Comparison of ENCODE assay signal across 19 cellular contexts in genomic region chr11:44767421-44767820, GRCh38. TPM values are rescaled to one million over a fixed set of nuclear protein-coding genes. Genes with fewer than 3 reads are reported as not detected.
DNase-seq lines count a peak whose midpoint lies in the region; ATAC-seq and TF ChIP-seq lines count a peak whose summit lies in the region.
"Had no signal": no experiment of that assay in that cellular context is flagged by ENCODE, and none has a peak within 500 bp of the region (broad histone marks: within the 10 kb centered on the region; RNA-seq: fewer than 3 reads in every experiment).

No MANE protein-coding gene starts in this region.

- no peaks in the 10 kb centered on the region for H3K36me3 Mint-ChIP-seq in activated CD8-positive, alpha-beta T cell treated with anti-CD3 and anti-CD28 coated beads, Interleukin-2, amount 10 ng/mL, durations not matched to agents 7 days and 5 days (ENCODE audit: low read depth)

- no peak overlapping the region for H3K4me3 ChIP-seq in esophagus squamous epithelium
- H3K4me3 ChIP-seq in lung, result no peak overlapping the region
- no peak overlapping the region for H3K4me3 ChIP-seq in uterus
- H3K4me3 ChIP-seq: dorsolateral prefrontal cortex, Peyer's patch, testis had no signal

- H3K27me3 ChIP-seq in esophagus squamous epithelium (no peaks in the 10 kb centered on the region), lung (ENCODE audit: control insufficient read depth, insufficient read depth) (no peaks in the 10 kb centered on the region), uterus (no peaks in the 10 kb centered on the region)
- H3K27me3 ChIP-seq: dorsolateral prefrontal cortex, Peyer's patch, testis had no signal

- no peak for ATAC-seq in lung (ENCODE audit: insufficient read depth, low FRiP score)
- ATAC-seq in GM19467 (IDR thresholded peaks at IDR 0.05; ENCODE audit: unreplicated experiment), result no peak
- ATAC-seq in activated CD8-positive, alpha-beta T cell treated with anti-CD3 and anti-CD28 coated beads, Interleukin-2, amount 10 ng/mL, durations not matched to agents 7 days and 5 days, result no peak
- no peak for ATAC-seq in HG03159 (IDR thresholded peaks at IDR 0.05; ENCODE audit: unreplicated experiment)

- H3K4me1 ChIP-seq in esophagus squamous epithelium (peaks cover 0 to 26% (median 0%) of the 10 kb centered on the region in 3 donors), lung (ENCODE audit: control insufficient read depth in 2 of 2, insufficient read depth in 2 of 2, low read length in 2 of 2) (peaks cover 7 to 37% of the 10 kb centered on the region in 2 donors), uterus (peaks cover 0 to 8% of the 10 kb centered on the region in 2 donors)

- peak overlapping the region; percentile 21 to 81 (median 65) for H3K27ac ChIP-seq in esophagus squamous epithelium
- H3K27ac ChIP-seq in lung (ENCODE audit: low read depth in 1 of 2, low read length in 1 of 2), result peak overlapping the region; percentile 46 to 97
- H3K27ac ChIP-seq in uterus, result peak overlapping the region; percentile 84 to 87
- H3K27ac ChIP-seq: C4-2B had no signal

- 55 to 56% methylated on average over 1 of the region's 1 CpG for WGBS in esophagus squamous epithelium, 2 donors
- 58 to 85% methylated on average over 1 of the region's 1 CpG for WGBS in lung, 2 donors

- no peak overlapping the region for H3K27ac Mint-ChIP-seq in activated CD8-positive, alpha-beta T cell treated with anti-CD3 and anti-CD28 coated beads, Interleukin-2, amount 10 ng/mL, durations not matched to agents 7 days and 5 days

- POLR2A ChIA-PET in activated CD8-positive, alpha-beta T cell treated with anti-CD3 and anti-CD28 coated beads, Interleukin-2, amount 10 ng/mL, durations not matched to agents 7 days and 5 days (lab: Charles Lee), result no interaction called here

- no peaks in the 10 kb centered on the region for H3K4me1 Mint-ChIP-seq in activated CD8-positive, alpha-beta T cell treated with anti-CD3 and anti-CD28 coated beads, Interleukin-2, amount 10 ng/mL, durations not matched to agents 7 days and 5 days (ENCODE audit: low read depth)

- TF ChIP-seq POLR2A in esophagus squamous epithelium (IDR thresholded peaks at IDR 0.05) (no peak), uterus (IDR thresholded peaks at IDR 0.05) (no peak)

- TF ChIP-seq CTCF in esophagus squamous epithelium (IDR thresholded peaks at IDR 0.05), result no peak
- TF ChIP-seq CTCF in lung (IDR thresholded peaks at IDR 0.05; ENCODE audit: control extremely low read depth, extremely low read depth), result no peak
- no peak for TF ChIP-seq CTCF in uterus (IDR thresholded peaks at IDR 0.05)

- intact Hi-C loops in esophagus squamous epithelium (cut with DNase I) (no loop called here), uterus (cut with DNase I; ENCODE audit: low total_unique reads) (no loop called here)

- H3K9me3 Mint-ChIP-seq in activated CD8-positive, alpha-beta T cell treated with anti-CD3 and anti-CD28 coated beads, Interleukin-2, amount 10 ng/mL, durations not matched to agents 7 days and 5 days (ENCODE audit: insufficient read depth), result no peaks in the 10 kb centered on the region

- peaks cover 9% of the 10 kb centered on the region for H3K27me3 Mint-ChIP-seq in activated CD8-positive, alpha-beta T cell treated with anti-CD3 and anti-CD28 coated beads, Interleukin-2, amount 10 ng/mL, durations not matched to agents 7 days and 5 days (ENCODE audit: low read depth)

- H3K9me3 ChIP-seq in esophagus squamous epithelium (no peaks in the 10 kb centered on the region), lung (ENCODE audit: control insufficient read depth in 2 of 2, insufficient read depth in 1 of 2, low read length in 1 of 2) (peaks cover 0 to 6% of the 10 kb centered on the region in 2 donors), uterus (no peaks in the 10 kb centered on the region)
- H3K9me3 ChIP-seq: Peyer's patch, testis had no signal

- CTCF ChIA-PET in activated CD8-positive, alpha-beta T cell treated with anti-CD3 and anti-CD28 coated beads, Interleukin-2, amount 10 ng/mL, durations not matched to agents 7 days and 5 days (lab: Charles Lee), result interaction anchor here (0.9 to 3.9 kb wide), 2 partner anchors 8 to 144 kb away, joined by 3 to 27 read pairs; no protein-coding TSS in a partner anchor

- H3K36me3 ChIP-seq in esophagus squamous epithelium (no peaks in the 10 kb centered on the region), lung (ENCODE audit: control insufficient read depth in 2 of 2, insufficient read depth in 2 of 2, low read length in 2 of 2) (no peaks in the 10 kb centered on the region), uterus (no peaks in the 10 kb centered on the region)
- H3K36me3 ChIP-seq: Peyer's patch had no signal

- no peak overlapping the region for H3K4me3 Mint-ChIP-seq in activated CD8-positive, alpha-beta T cell treated with anti-CD3 and anti-CD28 coated beads, Interleukin-2, amount 10 ng/mL, durations not matched to agents 7 days and 5 days
- H3K4me3 Mint-ChIP-seq: nephron had no signal

- peak; percentile 11 for DNase-seq in RPMI7951 (ENCODE audit: low read depth)
- DNase-seq in esophagus squamous epithelium (lab: John Stamatoyannopoulos, UW), result no peak
- DNase-seq in lung (ENCODE audit: low spot score), result no peak
- peak in 1 of 2 donors; percentile 10 for DNase-seq in uterus
- DNase-seq in activated CD8-positive, alpha-beta T cell treated with anti-CD3 and anti-CD28 coated beads, Interleukin-2, amount 10 ng/mL, durations not matched to agents 7 days and 5 days, result no peak
- DNase-seq: activated gamma-delta T cell; dorsolateral prefrontal cortex; GOT3; MM.1S; NCI-H1930; NCI-H526 treated with DMSO at 0.1 percent for 48 hours; stimulated activated CD4-positive, alpha-beta T cell treated with anti-CD3 and anti-CD28 coated beads, Interleukin-1b, Interleukin-23, amount 100 ng/mL, for 48 hours; testis had no signal

RNA-seq across cellular contexts. Expression of gene TSPAN18, which starts 40.7 kb away (rescaled TPM):
- 0.96 and 2.1 TPM in 2 replicates for total RNA-seq in RPMI7951 (2014; rRNA removed; shearing (Covaris generic))
- total RNA-seq in esophagus squamous epithelium (1 to 10 TPM in 3 of 4 donors, under 1 TPM in 1; 0.80 to 4.4 (median 2.0) TPM), lung (10 to 100 TPM; 18.3 to 40.7 TPM), uterus (100 to 1,000 TPM in 1 of 4 donors, 10 to 100 TPM in 1, 1 to 10 TPM in 2; 1.2 to 117 (median 20.1) TPM)
- 10 to 100 TPM in 1 of 2 donors, 1 to 10 TPM in 1; 8.3 to 24.4 TPM for polyA plus RNA-seq in lung
- 1 to 10 TPM; 7.5 to 8.7 TPM for total RNA-seq in activated CD8-positive, alpha-beta T cell treated with anti-CD3 and anti-CD28 coated beads, Interleukin-2, amount 10 ng/mL, durations not matched to agents 7 days and 5 days
- total RNA-seq: fibroblast of lung had no signal
